Comparison of ENCODE assay signal across 8 cellular contexts in genomic region chrX:1246816-1247215, GRCh38.
DNase-seq lines count a peak whose midpoint lies in the region; ATAC-seq lines count a peak whose summit lies in the region.

No MANE protein-coding gene starts in this region.

- H3K9me3 ChIP-seq in adipocyte (ENCODE audit: control insufficient read depth, low read length) = no peaks in the 10 kb centered on the region

- peaks cover 6% of the 10 kb centered on the region for H3K27me3 ChIP-seq in adipocyte (replicated peaks; ENCODE audit: control insufficient read depth, insufficient read depth, low read length)

- ATAC-seq in GM18861 (IDR thresholded peaks at IDR 0.05; ENCODE audit: unreplicated experiment) = no peak

- no peak overlapping the region for H3K9ac ChIP-seq in adipocyte (ENCODE audit: low read length)

- no peak overlapping the region for H3K4me3 ChIP-seq in adipocyte (ENCODE audit: low read length)

- peaks cover 8% of the 10 kb centered on the region for H3K4me1 ChIP-seq in adipocyte (ENCODE audit: control insufficient read depth, insufficient read depth, low read length)

- DNase-seq in NCI-H526 (lab: John Stamatoyannopoulos, UW) (peak; percentile 4 to 76), NCI-H526 treated with DMSO at 0.1 percent for 48 hours (lab: John Stamatoyannopoulos, UW) (no peak), HuH-7.5 (ENCODE audit: low spot score) (peak; percentile 26), T-helper 22 cell (ENCODE audit: low read depth) (peak; percentile 12), adipocyte (ENCODE audit: low read depth) (peak; percentile 72), hepatic stellate cell (ENCODE audit: low spot score) (peak; percentile 62)
- peak; percentile 81 to 93 (median 83) for DNase-seq in stimulated activated CD4-positive, alpha-beta T cell treated with anti-CD3 and anti-CD28 coated beads, Interleukin-12 subunit alpha, Interleukin-12 subunit beta, amount 100 ng/mL, for 48 hours (ENCODE audit: low read depth in 2 of 3, low spot score in 1 of 3)

- H3K36me3 ChIP-seq in adipocyte (ENCODE audit: control insufficient read depth, insufficient read depth, low read length, severe bottlenecking) = no peaks in the 10 kb centered on the region
